ENCODE assay signal across 11 cellular contexts in the genomic region with DNA sequence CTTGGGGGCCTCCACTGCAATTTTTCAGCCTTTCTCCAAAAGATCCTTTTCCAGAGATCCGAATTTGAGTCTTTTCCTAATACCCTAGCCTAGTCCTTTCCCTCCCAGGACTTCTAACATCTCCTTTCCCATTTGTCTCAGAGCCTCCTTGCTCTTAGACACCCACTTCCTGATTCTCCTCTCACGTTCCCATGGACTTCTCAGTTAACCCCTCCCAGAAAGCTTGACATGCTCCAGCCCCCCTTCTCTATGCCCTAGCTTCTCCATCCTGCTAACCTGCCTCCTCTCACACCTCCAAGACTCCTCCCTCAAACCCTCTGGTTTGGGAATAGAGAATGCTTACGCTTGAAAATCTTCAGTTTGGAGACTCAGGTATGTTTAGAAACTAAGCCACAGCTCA. TPM values are rescaled to one million over a fixed set of nuclear protein-coding genes. Genes with fewer than 3 reads are reported as not detected.
DNase-seq lines count a peak whose midpoint lies in the region; ATAC-seq, FAIRE-seq and TF ChIP-seq lines count a peak whose summit lies in the region.
"Had no signal": no experiment of that assay in that cellular context is flagged by ENCODE, and none has a peak within 500 bp of the region (broad histone marks: within the 10 kb centered on the region; RNA-seq: fewer than 3 reads in every experiment).

No MANE protein-coding gene starts in this region.

- no peak overlapping the region for H3K4me3 ChIP-seq in A549
- 0 out of 2 replicates have a peak overlapping the region, but pooled peaks have one; percentile 1 for H3K4me3 ChIP-seq in H7 (ENCODE audit: insufficient read depth, low read depth, low read length)
- H3K4me3 ChIP-seq in ascending aorta: peak overlapping the region; percentile 11 to 99
- H3K4me3 ChIP-seq in mesodermal cell (ENCODE audit: extremely low read depth, insufficient read depth, low read length, poor library complexity, severe bottlenecking): peak overlapping the region; percentile 12

- TF ChIP-seq EP300 in A549 (IDR thresholded peaks at IDR 0.05): no peak

- TF ChIP-seq CTCF in A549 (IDR thresholded peaks at IDR 0.05) (no peak), ascending aorta (IDR thresholded peaks at IDR 0.05) (no peak)

- ATAC-seq in A549 (no peak), HG02678 (IDR thresholded peaks at IDR 0.05; ENCODE audit: unreplicated experiment) (no peak)

- no peak for FAIRE-seq in A549 (lab: Jason Lieb, UNC)

- H3K36me3 ChIP-seq in H7 (replicated peaks; ENCODE audit: control insufficient read depth, insufficient read depth, low read length): peaks cover 44% of the 10 kb centered on the region
- H3K36me3 ChIP-seq in ascending aorta: peaks cover 22 to 32% of the 10 kb centered on the region in 2 donors
- peaks cover 34% of the 10 kb centered on the region for H3K36me3 ChIP-seq in mesodermal cell (ENCODE audit: control insufficient read depth, insufficient read depth, low read length)

- TF ChIP-seq RAD21 in A549 (conservative IDR thresholded peaks at IDR 0.05 in 1 of 2, IDR thresholded peaks at IDR 0.05 in 1 of 2): no peak

- POLR2A ChIA-PET in A549 (lab: Yijun Ruan, JAX): no interaction called here

- intact Hi-C loops in ascending aorta (cut with DNase I): loop anchor here (10.0 kb wide), 1 partner anchor 459 kb away; a partner anchor contains a TSS

- H3K27ac ChIP-seq in A549 (peak overlapping the region in 1 of 2 experiments; percentile 49; a peak in 3 of 6 replicates), ascending aorta (no peak overlapping the region), mesodermal cell (ENCODE audit: low read depth, low read length, severe bottlenecking) (no peak overlapping the region)

- no peak for TF ChIP-seq POLR2A in A549 (IDR thresholded peaks at IDR 0.05; ENCODE audit: low read length)

- H3K4me1 ChIP-seq in A549 (peaks cover 67% of the 10 kb centered on the region), ascending aorta (peaks cover 12 to 24% of the 10 kb centered on the region in 2 donors), mesodermal cell (ENCODE audit: control insufficient read depth, insufficient read depth, low read length, poor library complexity, severe bottlenecking) (peaks cover 15% of the 10 kb centered on the region)

- H3K27me3 ChIP-seq in H7 (ENCODE audit: control insufficient read depth, insufficient read depth, low read length) (peaks cover 2% of the 10 kb centered on the region), ascending aorta (no peaks in the 10 kb centered on the region)

- peak overlapping the region; percentile 97 for H3K4me2 ChIP-seq in A549

- DNase-seq in A549 (ENCODE audit: low read depth in 1 of 2, low spot score in 1 of 2) (no peak), H7 (no peak), ascending aorta (ENCODE audit: low spot score in 2 of 2) (no peak), hippocampal formation (lab: John Stamatoyannopoulos, UW) (no peak), KG1 (lab: John Stamatoyannopoulos, UW) (no peak)
- no peak for DNase-seq in activated CD8-positive, alpha-beta memory T cell treated with anti-CD3 and anti-CD28 coated beads, Interleukin-2, amount 50 U/mL, for 48 hours
- DNase-seq: activated CD4-positive, alpha-beta T cell treated with anti-CD3 and anti-CD28 coated beads, Interleukin-2, amount 50 U/mL, for 4 hours; DMS53; NCI-H748 treated with DMSO at 0.1 percent for 48 hours had no signal

- CTCF ChIA-PET in A549 (lab: Yijun Ruan, JAX): interaction anchor here (0.8 to 7.7 kb wide), 2 partner anchors 189 to 327 kb away, joined by 3 to 52 read pairs; no protein-coding TSS in a partner anchor

- WGBS in A549 (ENCODE audit: missing lambda C conversion rate): 67% methylated on average over 3 of the region's 3 CpGs
- 100% methylated on average over 1 of the region's 3 CpGs for WGBS in mesodermal cell (ENCODE audit: insufficient coverage in 2 of 2), 2 experiments

- no peaks in the 10 kb centered on the region for H3K9me3 ChIP-seq in A549
- no peaks in the 10 kb centered on the region for H3K9me3 ChIP-seq in ascending aorta
- no peaks in the 10 kb centered on the region for H3K9me3 ChIP-seq in mesodermal cell (ENCODE audit: control insufficient read depth, low read length)

TF ChIP-seq in A549, 52 proteins besides CTCF, POLR2A, EP300 and RAD21:
- TF ChIP-seq ESRRA (IDR thresholded peaks at IDR 0.05; ENCODE audit: borderline replicate concordance, low read length): no peak
- TF ChIP-seq, protein P1, sequence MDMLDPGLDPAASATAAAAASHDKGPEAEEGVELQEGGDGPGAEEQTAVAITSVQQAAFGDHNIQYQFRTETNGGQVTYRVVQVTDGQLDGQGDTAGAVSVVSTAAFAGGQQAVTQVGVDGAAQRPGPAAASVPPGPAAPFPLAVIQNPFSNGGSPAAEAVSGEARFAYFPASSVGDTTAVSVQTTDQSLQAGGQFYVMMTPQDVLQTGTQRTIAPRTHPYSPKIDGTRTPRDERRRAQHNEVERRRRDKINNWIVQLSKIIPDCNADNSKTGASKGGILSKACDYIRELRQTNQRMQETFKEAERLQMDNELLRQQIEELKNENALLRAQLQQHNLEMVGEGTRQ (IDR thresholded peaks at IDR 0.05): no peak
- TF ChIP-seq JUNB (IDR thresholded peaks at IDR 0.05): no peak
- TF ChIP-seq FOSL2 (IDR thresholded peaks at IDR 0.05): no peak
- TF ChIP-seq FOSL2 (CRISPR knock-in tag; IDR thresholded peaks at IDR 0.05): no peak
- no peak for TF ChIP-seq EHMT2 (IDR thresholded peaks at IDR 0.05; ENCODE audit: low read depth)
- TF ChIP-seq, protein P2, sequence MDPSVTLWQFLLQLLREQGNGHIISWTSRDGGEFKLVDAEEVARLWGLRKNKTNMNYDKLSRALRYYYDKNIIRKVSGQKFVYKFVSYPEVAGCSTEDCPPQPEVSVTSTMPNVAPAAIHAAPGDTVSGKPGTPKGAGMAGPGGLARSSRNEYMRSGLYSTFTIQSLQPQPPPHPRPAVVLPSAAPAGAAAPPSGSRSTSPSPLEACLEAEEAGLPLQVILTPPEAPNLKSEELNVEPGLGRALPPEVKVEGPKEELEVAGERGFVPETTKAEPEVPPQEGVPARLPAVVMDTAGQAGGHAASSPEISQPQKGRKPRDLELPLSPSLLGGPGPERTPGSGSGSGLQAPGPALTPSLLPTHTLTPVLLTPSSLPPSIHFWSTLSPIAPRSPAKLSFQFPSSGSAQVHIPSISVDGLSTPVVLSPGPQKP (IDR thresholded peaks at IDR 0.05; ENCODE audit: low read depth, low read length): no peak
- no peak for TF ChIP-seq NR3C1 (IDR thresholded peaks at IDR 0.05)

RNA-seq across cellular contexts. Expression of a gene that starts 2.5 kb away (rescaled TPM):
- polyA plus RNA-seq in A549 (2011; rRNA removed): 160 and 192 TPM in 2 replicates
- 266 and 294 TPM in 2 replicates for polyA plus RNA-seq in A549 (2012; cell fraction: cytosol; rRNA removed)
- polyA plus RNA-seq in A549 (2012; cell fraction: nucleus; rRNA removed): 588 and 645 TPM in 2 replicates
- polyA plus RNA-seq in A549 (2017; fragmentation: RNase III; extraction: RNeasy Plus Mini Kit Qiagen cat#74134 plus additional on column Dnase treatment): 188 to 196 TPM (median 192 TPM) in 3 replicates
- 293 and 297 TPM in 2 replicates for polyA minus RNA-seq in A549 (2011; rRNA and poly(A)+ RNA removed)
- total RNA-seq in H7 (2014; rRNA removed; shearing (Covaris generic)): 427 and 477 TPM in 2 replicates
- 162 TPM for total RNA-seq in ascending aorta
- polyA plus RNA-seq in mesodermal cell (2013, experiment 1 of 2): 247 TPM
- 210 TPM for polyA plus RNA-seq in mesodermal cell (2013, experiment 2 of 2)

RNA-seq across cellular contexts. Expression of a gene that starts 22.4 kb away (rescaled TPM):
- polyA plus RNA-seq in A549 (2011; rRNA removed): 111 and 121 TPM in 2 replicates
- polyA plus RNA-seq in A549 (2012; cell fraction: cytosol; rRNA removed): 141 and 147 TPM in 2 replicates
- polyA plus RNA-seq in A549 (2012; cell fraction: nucleus; rRNA removed): 280 and 320 TPM in 2 replicates
- polyA plus RNA-seq in A549 (2017; fragmentation: RNase III; extraction: RNeasy Plus Mini Kit Qiagen cat#74134 plus additional on column Dnase treatment): 101 to 115 TPM (median 105 TPM) in 3 replicates
- 268 and 280 TPM in 2 replicates for polyA minus RNA-seq in A549 (2011; rRNA and poly(A)+ RNA removed)
- total RNA-seq in H7 (2014; rRNA removed; shearing (Covaris generic)): 227 and 270 TPM in 2 replicates
- 87.4 TPM for total RNA-seq in ascending aorta
- 145 TPM for polyA plus RNA-seq in mesodermal cell (2013, experiment 1 of 2)
- polyA plus RNA-seq in mesodermal cell (2013, experiment 2 of 2): 121 TPM

RNA-seq across cellular contexts. Expression of a gene that starts 36.7 kb away (rescaled TPM):
- polyA plus RNA-seq in A549 (2011; rRNA removed) (35.6 and 36.6 TPM in 2 replicates), A549 (2017; fragmentation: RNase III; extraction: RNeasy Plus Mini Kit Qiagen cat#74134 plus additional on column Dnase treatment) (43.5 to 53.3 TPM (median 50.0 TPM) in 3 replicates)
- 22.2 and 25.4 TPM in 2 replicates for polyA plus RNA-seq in A549 (2012; cell fraction: cytosol; rRNA removed)
- 74.3 and 83.3 TPM in 2 replicates for polyA plus RNA-seq in A549 (2012; cell fraction: nucleus; rRNA removed)
- 122 and 133 TPM in 2 replicates for polyA minus RNA-seq in A549 (2011; rRNA and poly(A)+ RNA removed)
- 97.8 and 105 TPM in 2 replicates for total RNA-seq in H7 (2014; rRNA removed; shearing (Covaris generic))
- total RNA-seq in ascending aorta: 104 TPM
- polyA plus RNA-seq in mesodermal cell (2013, experiment 1 of 2): 90.5 TPM
- polyA plus RNA-seq in mesodermal cell (2013, experiment 2 of 2): 83.1 TPM

RNA-seq across cellular contexts. Expression of a gene that starts 51.1 kb away (rescaled TPM):
- polyA plus RNA-seq in A549 (2011; rRNA removed) (16.4 and 21.1 TPM in 2 replicates), A549 (2017; fragmentation: RNase III; extraction: RNeasy Plus Mini Kit Qiagen cat#74134 plus additional on column Dnase treatment) (29.8 to 35.2 TPM (median 33.0 TPM) in 3 replicates)
- 44.2 and 54.6 TPM in 2 replicates for polyA plus RNA-seq in A549 (2012; cell fraction: cytosol; rRNA removed)
- 78.7 and 100 TPM in 2 replicates for polyA plus RNA-seq in A549 (2012; cell fraction: nucleus; rRNA removed)
- polyA minus RNA-seq in A549 (2011; rRNA and poly(A)+ RNA removed): 24.2 and 34.9 TPM in 2 replicates
- total RNA-seq in H7 (2014; rRNA removed; shearing (Covaris generic)): 72.6 and 79.1 TPM in 2 replicates
- total RNA-seq in ascending aorta: 52.4 TPM
- 54.0 TPM for polyA plus RNA-seq in mesodermal cell (2013, experiment 1 of 2)
- 44.6 TPM for polyA plus RNA-seq in mesodermal cell (2013, experiment 2 of 2)

RNA-seq across cellular contexts. Expression of a gene that starts 51.6 kb away (rescaled TPM):
- polyA plus RNA-seq in A549 (2011; rRNA removed) (84.5 and 101 TPM in 2 replicates), A549 (2017; fragmentation: RNase III; extraction: RNeasy Plus Mini Kit Qiagen cat#74134 plus additional on column Dnase treatment) (139 to 147 TPM (median 145 TPM) in 3 replicates)
- 174 and 203 TPM in 2 replicates for polyA plus RNA-seq in A549 (2012; cell fraction: cytosol; rRNA removed)
- polyA plus RNA-seq in A549 (2012; cell fraction: nucleus; rRNA removed): 101 and 116 TPM in 2 replicates
- polyA minus RNA-seq in A549 (2011; rRNA and poly(A)+ RNA removed): 77.5 and 105 TPM in 2 replicates
- total RNA-seq in H7 (2014; rRNA removed; shearing (Covaris generic)): 106 and 108 TPM in 2 replicates
- 122 TPM for total RNA-seq in ascending aorta
- polyA plus RNA-seq in mesodermal cell (2013, experiment 1 of 2): 106 TPM
- polyA plus RNA-seq in mesodermal cell (2013, experiment 2 of 2): 92.0 TPM
